Comparison of ENCODE assay signal across 8 cellular contexts in genomic region chr21:37009740-37010341, GRCh38. TPM values are rescaled to one million over a fixed set of nuclear protein-coding genes. Genes with fewer than 3 reads are reported as not detected.
DNase-seq lines count a peak whose midpoint lies in the region; ATAC-seq and TF ChIP-seq lines count a peak whose summit lies in the region.

No MANE protein-coding gene starts in this region.

- H3K27ac Mint-ChIP-seq in HFFc6, result no peak overlapping the region
- no peak overlapping the region for H3K27ac Mint-ChIP-seq in activated naive CD4-positive, alpha-beta T cell treated with anti-CD3 and anti-CD28 coated beads, Interleukin-2, amount 50 U/mL, for 72 hours
- H3K27ac Mint-ChIP-seq in type B pancreatic cell, result peak overlapping the region; percentile 80

- intact Hi-C loops in Right ventricle myocardium inferior (cut with DNase I), result no loop called here
- intact Hi-C loops in posterior cingulate gyrus (cut with DNase I), result no loop called here

- no peaks in the 10 kb centered on the region for H3K36me3 Mint-ChIP-seq in HFFc6 (ENCODE audit: low read depth)
- H3K36me3 Mint-ChIP-seq in activated naive CD4-positive, alpha-beta T cell treated with anti-CD3 and anti-CD28 coated beads, Interleukin-2, amount 50 U/mL, for 72 hours, result no peaks in the 10 kb centered on the region
- H3K36me3 Mint-ChIP-seq in type B pancreatic cell, result no peaks in the 10 kb centered on the region

- H3K27me3 Mint-ChIP-seq in HFFc6 (ENCODE audit: insufficient read depth) (peaks cover 5% of the 10 kb centered on the region), type B pancreatic cell (peaks cover 33% of the 10 kb centered on the region)

- peak; percentile 90 to 91 for ATAC-seq in activated naive CD4-positive, alpha-beta T cell treated with anti-CD3 and anti-CD28 coated beads, Interleukin-2, amount 50 U/mL, for 72 hours
- ATAC-seq in Right ventricle myocardium inferior, result peak; percentile 96

- TF ChIP-seq CTCF in HFFc6 (IDR thresholded peaks at IDR 0.05) (peak; percentile 85), type B pancreatic cell (conservative IDR thresholded peaks at IDR 0.05) (peak; percentile 89)

- DNase-seq in GM04504 (ENCODE audit: low read depth) (peak; percentile 39), HFFc6 (peak; percentile 52), NCI-H1092 (lab: John Stamatoyannopoulos, UW) (peak; percentile 71), SKM-1 (lab: John Stamatoyannopoulos, UW; ENCODE audit: unreplicated experiment) (peak; percentile 87), Right ventricle myocardium inferior (ENCODE audit: missing footprints) (peak; percentile 86), posterior cingulate gyrus (peak; percentile 54 to 97 (median 81)), type B pancreatic cell (ENCODE audit: extremely low spot score, unreplicated experiment) (peak; percentile 90)
- DNase-seq in activated naive CD4-positive, alpha-beta T cell treated with anti-CD3 and anti-CD28 coated beads, Interleukin-2, amount 50 U/mL, for 72 hours (ENCODE audit: low spot score in 2 of 2), result peak; percentile 77 to 88

- H3K4me3 Mint-ChIP-seq in HFFc6, result peak overlapping the region; percentile 80; the same call in 1 of the 2 replicates
- H3K4me3 Mint-ChIP-seq in type B pancreatic cell, result peak overlapping the region; percentile 81

- H3K9me3 Mint-ChIP-seq in HFFc6, result no peaks in the 10 kb centered on the region
- H3K9me3 Mint-ChIP-seq in activated naive CD4-positive, alpha-beta T cell treated with anti-CD3 and anti-CD28 coated beads, Interleukin-2, amount 50 U/mL, for 72 hours, result no peaks in the 10 kb centered on the region
- H3K9me3 Mint-ChIP-seq in type B pancreatic cell, result no peaks in the 10 kb centered on the region

- H3K4me1 Mint-ChIP-seq in HFFc6 (ENCODE audit: low read depth) (peaks cover 4% of the 10 kb centered on the region; the same call in 1 of the 2 replicates), type B pancreatic cell (ENCODE audit: unreplicated experiment) (peaks cover 7% of the 10 kb centered on the region)

RNA-seq across cellular contexts. Expression of gene RIPPLY3, which starts 3.3 kb away (rescaled TPM):
- total RNA-seq in HFFc6 (2021; fragmentation: NEBNext Ultra II Directional; extraction: Animal tissue kit (Norgen Biotek cat#: 25700)), result not detected
- total RNA-seq in activated naive CD4-positive, alpha-beta T cell treated with anti-CD3 and anti-CD28 coated beads, Interleukin-2, amount 50 U/mL, for 72 hours, result under 1 TPM in 1 of 2 donors, not detected in 1; 0.18 TPM
- total RNA-seq in Right ventricle myocardium inferior (not detected), type B pancreatic cell (ENCODE audit: low replicate concordance) (0.93 and 3.7 TPM in 2 replicates)

RNA-seq across cellular contexts. Expression of gene HLCS, which starts 43.4 kb away (rescaled TPM):
- total RNA-seq in HFFc6 (2021; fragmentation: NEBNext Ultra II Directional; extraction: Animal tissue kit (Norgen Biotek cat#: 25700)), result 10 to 100 TPM; 20.3 to 24.5 (median 22.2) TPM
- total RNA-seq in activated naive CD4-positive, alpha-beta T cell treated with anti-CD3 and anti-CD28 coated beads, Interleukin-2, amount 50 U/mL, for 72 hours, result 10 to 100 TPM; 11.1 to 13.0 TPM
- total RNA-seq in Right ventricle myocardium inferior, result 6.8 TPM
- 10.6 and 14.8 TPM in 2 replicates for total RNA-seq in type B pancreatic cell (ENCODE audit: low replicate concordance)

Comparison
In these comparisons a context has a peak if more than half of its experiments do, and no peak if none do; other contexts are left out.
1. Peak in every context shown above with its lines: DNase-seq and ATAC-seq.
2. DNase-seq: peak in every context shown above with its lines; median percentile 90 in type B pancreatic cell; 87 in SKM-1; 86 in Right ventricle myocardium inferior; 82 in activated naive CD4-positive, alpha-beta T cell treated with anti-CD3 and anti-CD28 coated beads, Interleukin-2, amount 50 U/mL, for 72 hours; 81 in posterior cingulate gyrus; 71 in NCI-H1092; 52 in HFFc6; 39 in GM04504.